Comparison of ENCODE assay signal across 1 cellular context in the genomic region with DNA sequence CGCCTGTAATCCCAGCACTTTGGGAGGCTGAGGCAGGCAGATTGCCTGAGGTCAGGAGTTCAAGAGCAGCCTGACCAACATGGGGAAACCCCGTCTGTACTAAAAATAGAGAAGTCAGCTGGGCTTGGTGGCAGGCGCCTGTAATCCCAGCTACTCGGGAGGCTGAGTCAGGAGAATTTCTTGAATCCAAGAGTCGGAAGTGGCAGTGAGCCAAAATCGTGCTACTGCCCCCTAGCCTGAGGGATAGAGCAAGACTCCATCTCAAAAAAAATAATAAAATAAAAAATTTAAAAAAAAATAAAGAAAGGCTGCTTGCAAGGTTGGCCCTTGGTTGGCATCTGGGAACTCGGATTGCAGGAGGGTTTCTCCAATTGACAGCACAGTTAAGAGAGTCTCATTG.
TF ChIP-seq lines count a peak whose summit lies in the region.

No MANE protein-coding gene starts in this region.

TF ChIP-seq in HCT116, 20 proteins besides CTCF, POLR2A, EP300 and RAD21 (continued from another document):
- TF ChIP-seq REST (IDR thresholded peaks at IDR 0.05; ENCODE audit: low read depth) (no peak), EZH2phosphoT487 (IDR thresholded peaks at IDR 0.05; ENCODE audit: borderline replicate concordance) (no peak), ZNF274 (IDR thresholded peaks at IDR 0.05; ENCODE audit: low read depth, low read length) (no peak), MAX (IDR thresholded peaks at IDR 0.05) (no peak), YY1 (IDR thresholded peaks at IDR 0.05; ENCODE audit: extremely low read depth, insufficient replicate concordance, low read depth, low read length) (no peak), EZH2 (IDR thresholded peaks at IDR 0.05) (no peak), ZBTB33 (IDR thresholded peaks at IDR 0.05; ENCODE audit: extremely low read depth, insufficient replicate concordance, low read length) (no peak), FOSL1 (IDR thresholded peaks at IDR 0.05; ENCODE audit: low read depth) (no peak), TCF7L2 (IDR thresholded peaks at IDR 0.05; ENCODE audit: borderline replicate concordance, extremely low read depth, insufficient read depth, insufficient read length) (no peak), ELF1 (IDR thresholded peaks at IDR 0.05; ENCODE audit: borderline replicate concordance, low read depth) (no peak), SRF (IDR thresholded peaks at IDR 0.05; ENCODE audit: low read depth) (no peak), EGR1 (IDR thresholded peaks at IDR 0.05; ENCODE audit: low read depth) (no peak), SIN3A (IDR thresholded peaks at IDR 0.05; ENCODE audit: low read depth) (no peak), ZFX (IDR thresholded peaks at IDR 0.05) (no peak), JUND (IDR thresholded peaks at IDR 0.05) (no peak)
